ENCODE assay signal across 8 cellular contexts in the genomic region with DNA sequence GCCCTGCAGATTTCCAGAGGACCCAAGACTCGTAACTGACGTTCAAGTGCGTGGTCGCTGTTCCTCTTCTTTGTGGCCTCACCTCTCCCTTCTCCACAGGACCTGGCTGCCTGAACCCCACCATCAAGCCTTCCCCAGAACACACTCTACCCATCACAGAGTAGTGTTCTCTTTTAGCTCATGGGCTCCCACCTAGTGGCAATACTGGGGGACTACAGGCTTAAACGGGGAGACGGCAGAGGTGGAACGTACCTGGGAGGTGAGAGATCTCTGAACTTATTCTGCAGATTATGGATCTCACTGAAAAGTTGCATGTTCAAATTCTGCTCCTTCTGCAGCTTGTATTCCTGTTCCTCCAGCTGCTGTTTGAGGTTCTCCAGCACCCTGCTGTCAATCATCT.
A peak's percentile ranks its signal among the peaks of the same experiment; 100 is the strongest.
DNase-seq lines count a peak whose midpoint lies in the region; ATAC-seq and TF ChIP-seq lines count a peak whose summit lies in the region.

No MANE protein-coding gene starts in this region.

- no peak for TF ChIP-seq POLR2A in uterus (IDR thresholded peaks at IDR 0.05)

- CTCF ChIA-PET in WTC11 (lab: Charles Lee) = interaction anchor here (0.7 to 1.9 kb wide), 20 partner anchors 9 to 93 kb away, joined by 3 to 14 read pairs (median 4); no protein-coding TSS in a partner anchor

- POLR2A ChIA-PET in WTC11 (lab: Charles Lee) = no interaction called here

- no peaks in the 10 kb centered on the region for H3K4me1 ChIP-seq in uterus

- ATAC-seq in WTC11 (peak; percentile 99), HG02852 (IDR thresholded peaks at IDR 0.05; ENCODE audit: unreplicated experiment) (no peak)

- intact Hi-C loops in uterus (cut with DNase I; ENCODE audit: low total_unique reads) = no loop called here

- TF ChIP-seq CTCF in WTC11 (IDR thresholded peaks at IDR 0.05) (peak; percentile 67; the same call in 1 of the 2 replicates), uterus (IDR thresholded peaks at IDR 0.05) (no peak)

- peaks cover 38% of the 10 kb centered on the region for H3K36me3 Mint-ChIP-seq in WTC11

- H3K9me3 ChIP-seq in uterus = no peaks in the 10 kb centered on the region

- H3K27me3 Mint-ChIP-seq in WTC11 (ENCODE audit: low read depth) = no peaks in the 10 kb centered on the region

- DNase-seq in SHP77 (lab: John Stamatoyannopoulos, UW) (peak; percentile 7 to 29), SHP77 treated with DMSO at 0.1 percent for 48 hours (lab: John Stamatoyannopoulos, UW) (no peak), HPDE6-E6E7 (ENCODE audit: extremely low spot score) (peak; percentile 23), WTC11 (ENCODE audit: low spot score) (peak; percentile 62), left kidney (ENCODE audit: low read depth, low spot score) (peak; percentile 18), uterus (no peak), middle frontal gyrus (ENCODE audit: extremely low spot score, low spot score) (no peak)

- no peak overlapping the region for H3K4me3 Mint-ChIP-seq in WTC11

- no peak overlapping the region for H3K27ac ChIP-seq in uterus

- no peaks in the 10 kb centered on the region for H3K36me3 ChIP-seq in uterus

- no peaks in the 10 kb centered on the region for H3K9me3 Mint-ChIP-seq in WTC11

- no peak overlapping the region for H3K4me3 ChIP-seq in uterus

- no peak overlapping the region for H3K27ac Mint-ChIP-seq in WTC11

- H3K27me3 ChIP-seq in uterus = no peaks in the 10 kb centered on the region

- H3K4me1 Mint-ChIP-seq in WTC11 = no peaks in the 10 kb centered on the region

TF ChIP-seq in WTC11, 78 proteins besides CTCF, POLR2A, EP300 and RAD21:
- no peak for TF ChIP-seq RELA (CRISPR knock-in tag; IDR thresholded peaks at IDR 0.05; ENCODE audit: borderline replicate concordance)
- TF ChIP-seq, protein P1, sequence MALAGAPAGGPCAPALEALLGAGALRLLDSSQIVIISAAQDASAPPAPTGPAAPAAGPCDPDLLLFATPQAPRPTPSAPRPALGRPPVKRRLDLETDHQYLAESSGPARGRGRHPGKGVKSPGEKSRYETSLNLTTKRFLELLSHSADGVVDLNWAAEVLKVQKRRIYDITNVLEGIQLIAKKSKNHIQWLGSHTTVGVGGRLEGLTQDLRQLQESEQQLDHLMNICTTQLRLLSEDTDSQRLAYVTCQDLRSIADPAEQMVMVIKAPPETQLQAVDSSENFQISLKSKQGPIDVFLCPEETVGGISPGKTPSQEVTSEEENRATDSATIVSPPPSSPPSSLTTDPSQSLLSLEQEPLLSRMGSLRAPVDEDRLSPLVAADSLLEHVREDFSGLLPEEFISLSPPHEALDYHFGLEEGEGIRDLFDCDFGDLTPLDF (CRISPR knock-in tag; IDR thresholded peaks at IDR 0.05) = no peak

Comparison
In these comparisons a context has a peak if more than half of its experiments do, and no peak if none do; other contexts are left out.
1. DNase-seq: peak in SHP77 (2 of 2), HPDE6-E6E7 (single experiment), WTC11 (single experiment) and left kidney (single experiment); none in SHP77 treated with DMSO at 0.1 percent for 48 hours (single experiment), uterus (0 of 2) and middle frontal gyrus (single experiment).